Comparison of ENCODE assay signal across 28 cellular contexts in the genomic region with DNA sequence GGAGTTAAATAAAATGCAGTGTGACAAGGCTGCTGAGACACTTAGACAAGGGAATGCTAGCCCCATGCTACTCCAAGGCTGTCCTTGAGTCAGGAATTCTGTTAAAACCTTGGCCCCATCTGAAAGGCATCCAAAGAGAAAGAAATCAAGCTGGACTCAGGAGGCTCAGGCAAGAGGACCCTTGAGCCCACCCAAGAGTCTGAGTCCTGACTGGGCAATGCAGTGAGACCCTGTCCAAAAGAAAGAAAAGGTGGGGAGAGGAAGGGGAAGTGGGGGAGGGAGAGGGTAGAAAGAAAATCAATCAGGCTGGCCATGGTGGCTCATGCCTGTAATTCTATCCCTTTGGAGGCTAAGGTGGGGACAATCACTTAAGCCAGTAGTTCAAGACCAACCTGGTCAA. TPM values are rescaled to one million over a fixed set of nuclear protein-coding genes. Genes with fewer than 3 reads are reported as not detected.
DNase-seq lines count a peak whose midpoint lies in the region; ATAC-seq, FAIRE-seq and TF ChIP-seq lines count a peak whose summit lies in the region.
"Had no signal": no experiment of that assay in that cellular context is flagged by ENCODE, and none has a peak within 500 bp of the region (broad histone marks: within the 10 kb centered on the region; RNA-seq: fewer than 3 reads in every experiment).

No MANE protein-coding gene starts in this region.

- no peak overlapping the region for H3K9ac ChIP-seq in GM12878 (ENCODE audit: control insufficient read depth, insufficient read depth, low read length)

- no TSS peak for BruUV-seq in GM12878 (replicated peaks; lab: Mats Ljungman, UMichigan)

- TF ChIP-seq EP300 in GM12878 (IDR thresholded peaks at IDR 0.05; ENCODE audit: borderline replicate concordance in 1 of 2, control insufficient read depth in 1 of 2, low read depth in 2 of 2, low read length in 2 of 2) = no peak

- TF ChIP-seq RAD21 in GM12878 (IDR thresholded peaks at IDR 0.05; ENCODE audit: insufficient read depth, low read depth, low read length) = no peak

- RAD21 ChIA-PET in GM12878 (lab: Charles Lee; ENCODE audit: unreplicated experiment) = no interaction called here

- H3K4me3 Mint-ChIP-seq in activated T-cell treated with anti-CD3 and anti-CD28 coated beads, Interleukin-2, amount 50 U/mL, for 24 hours = no peak overlapping the region
- no peak overlapping the region for H3K4me3 Mint-ChIP-seq in activated T-cell treated with anti-CD3 and anti-CD28 coated beads, Interleukin-2, amount 50 U/mL, for 72 hours
- H3K4me3 Mint-ChIP-seq in activated T-helper 1 cell treated with anti-CD3 and anti-CD28 coated beads, Interleukin-12 subunit alpha, Interleukin-12 subunit beta, Interleukin-2, Interleukin-4 antibody, amounts not matched to agents 30 ng/mL and 10 ng/mL and 1 ng/mL, durations not matched to agents 14 hours and 24 hours and 36 hours = no peak overlapping the region
- H3K4me3 Mint-ChIP-seq: activated CD4-positive, alpha-beta T cell treated with anti-CD3 and anti-CD28 coated beads for 36 hours; B cell; stimulated activated naive CD8-positive, alpha-beta T cell treated with anti-CD3 and anti-CD28 coated beads, Interleukin-15, Interleukin-2, amounts not matched to agents 100 ng/mL and 50 ng/mL, for 24 hours had no signal

- H3K27ac Mint-ChIP-seq in activated T-cell treated with anti-CD3 and anti-CD28 coated beads, Interleukin-2, amount 50 U/mL, for 24 hours = peak overlapping the region; percentile 73
- no peak overlapping the region for H3K27ac Mint-ChIP-seq in activated T-cell treated with anti-CD3 and anti-CD28 coated beads, Interleukin-2, amount 50 U/mL, for 72 hours
- no peak overlapping the region for H3K27ac Mint-ChIP-seq in activated T-helper 1 cell treated with anti-CD3 and anti-CD28 coated beads, Interleukin-12 subunit alpha, Interleukin-12 subunit beta, Interleukin-2, Interleukin-4 antibody, amounts not matched to agents 30 ng/mL and 10 ng/mL and 1 ng/mL, durations not matched to agents 14 hours and 24 hours and 36 hours
- H3K27ac Mint-ChIP-seq: activated CD4-positive, alpha-beta T cell treated with anti-CD3 and anti-CD28 coated beads for 36 hours; B cell had no signal

- POLR2A ChIA-PET in GM12878 (lab: Charles Lee) = no interaction called here

- DNase-seq in activated T-cell treated with anti-CD3 and anti-CD28 coated beads, Interleukin-2, amount 50 U/mL, for 24 hours = peak; percentile 2
- no peak for DNase-seq in activated T-cell treated with anti-CD3 and anti-CD28 coated beads, Interleukin-2, amount 50 U/mL, for 72 hours
- DNase-seq in GM12878 (ENCODE audit: low read depth, low spot score) = no peak
- DNase-seq in mesenteric fat pad (ENCODE audit: low spot score) = peak; percentile 49
- DNase-seq in upper lobe of right lung = peak; percentile 3
- no peak for DNase-seq in activated T-helper 1 cell treated with anti-CD3 and anti-CD28 coated beads, Interleukin-12 subunit alpha, Interleukin-12 subunit beta, Interleukin-2, Interleukin-4 antibody, amounts not matched to agents 30 ng/mL and 10 ng/mL and 1 ng/mL, durations not matched to agents 14 hours and 24 hours and 36 hours (ENCODE audit: low spot score)
- DNase-seq in RCC 7860 (ENCODE audit: low spot score) = no peak
- no peak for DNase-seq in T-helper 9 cell
- DNase-seq: activated CD4-positive, alpha-beta T cell treated with anti-CD3 and anti-CD28 coated beads for 36 hours; activated gamma-delta T cell; amniotic stem cell; Calu3; dorsolateral prefrontal cortex; left colon; MG63; NCI-H146; NCI-H69; small intestine; transverse colon had no signal

- peak; percentile 47 for FAIRE-seq in GM12878 (lab: Jason Lieb, UNC)
- no peak for FAIRE-seq in RCC 7860 (lab: Jason Lieb, UNC)
- FAIRE-seq: A204.1, frontal cortex, GM18507, small intestine, TTC549 had no signal

- H3K27me3 ChIP-seq in GM12878 (replicated peaks in 1 of 2; ENCODE audit: control insufficient read depth in 2 of 2, insufficient read depth in 2 of 2, low read length in 1 of 2) (no peaks in the 10 kb centered on the region), upper lobe of right lung (no peaks in the 10 kb centered on the region)
- H3K27me3 ChIP-seq: dorsolateral prefrontal cortex, MG63, transverse colon had no signal

- H3K9me3 ChIP-seq in GM12878 (replicated peaks; ENCODE audit: control insufficient read depth, insufficient read depth, low read length) = no peaks in the 10 kb centered on the region
- H3K9me3 ChIP-seq in upper lobe of right lung = no peaks in the 10 kb centered on the region
- H3K9me3 ChIP-seq: MG63, prostate gland, transverse colon had no signal

- H3K4me3 ChIP-seq in GM12878 (no peak overlapping the region), upper lobe of right lung (no peak overlapping the region)
- H3K4me3 ChIP-seq: dorsolateral prefrontal cortex, MG63, prostate gland, transverse colon had no signal

- CTCF ChIA-PET in GM12878 (lab: Yijun Ruan, JAX) = interaction anchor here (0.9 kb wide), 1 partner anchor 12 kb away, joined by 4 read pairs; no protein-coding TSS in a partner anchor

- ATAC-seq in activated T-cell treated with anti-CD3 and anti-CD28 coated beads, Interleukin-2, amount 50 U/mL, for 72 hours (replicated peaks in 1 of 2) = no peak
- ATAC-seq in GM12878 (no peak), upper lobe of right lung (no peak)
- ATAC-seq: activated CD4-positive, alpha-beta T cell treated with anti-CD3 and anti-CD28 coated beads for 36 hours; left colon had no signal

- H3K9me3 Mint-ChIP-seq in activated T-cell treated with anti-CD3 and anti-CD28 coated beads, Interleukin-2, amount 50 U/mL, for 24 hours = no peaks in the 10 kb centered on the region
- no peaks in the 10 kb centered on the region for H3K9me3 Mint-ChIP-seq in activated T-cell treated with anti-CD3 and anti-CD28 coated beads, Interleukin-2, amount 50 U/mL, for 72 hours
- H3K9me3 Mint-ChIP-seq in activated T-helper 1 cell treated with anti-CD3 and anti-CD28 coated beads, Interleukin-12 subunit alpha, Interleukin-12 subunit beta, Interleukin-2, Interleukin-4 antibody, amounts not matched to agents 30 ng/mL and 10 ng/mL and 1 ng/mL, durations not matched to agents 14 hours and 24 hours and 36 hours = no peaks in the 10 kb centered on the region
- H3K9me3 Mint-ChIP-seq: IgD-negative memory B cell; stimulated activated naive CD8-positive, alpha-beta T cell treated with anti-CD3 and anti-CD28 coated beads, Interleukin-15, Interleukin-2, amounts not matched to agents 100 ng/mL and 50 ng/mL, for 24 hours had no signal

- H3K79me2 ChIP-seq in GM12878 (ENCODE audit: control insufficient read depth, insufficient read depth, low read length) = peaks cover 43% of the 10 kb centered on the region

- H3K4me2 ChIP-seq in GM12878 (ENCODE audit: control insufficient read depth, insufficient read depth) = no peak overlapping the region

- no peaks in the 10 kb centered on the region for H3K27me3 Mint-ChIP-seq in activated T-cell treated with anti-CD3 and anti-CD28 coated beads, Interleukin-2, amount 50 U/mL, for 24 hours
- H3K27me3 Mint-ChIP-seq in activated T-cell treated with anti-CD3 and anti-CD28 coated beads, Interleukin-2, amount 50 U/mL, for 72 hours (ENCODE audit: low read depth) = no peaks in the 10 kb centered on the region
- no peaks in the 10 kb centered on the region for H3K27me3 Mint-ChIP-seq in activated T-helper 1 cell treated with anti-CD3 and anti-CD28 coated beads, Interleukin-12 subunit alpha, Interleukin-12 subunit beta, Interleukin-2, Interleukin-4 antibody, amounts not matched to agents 30 ng/mL and 10 ng/mL and 1 ng/mL, durations not matched to agents 14 hours and 24 hours and 36 hours (ENCODE audit: insufficient read depth)
- H3K27me3 Mint-ChIP-seq: activated CD4-positive, alpha-beta T cell treated with anti-CD3 and anti-CD28 coated beads for 36 hours; B cell; IgD-negative memory B cell; stimulated activated naive CD8-positive, alpha-beta T cell treated with anti-CD3 and anti-CD28 coated beads, Interleukin-15, Interleukin-2, amounts not matched to agents 100 ng/mL and 50 ng/mL, for 24 hours had no signal

- H3K36me3 Mint-ChIP-seq in activated T-cell treated with anti-CD3 and anti-CD28 coated beads, Interleukin-2, amount 50 U/mL, for 24 hours (ENCODE audit: low read depth) = peaks cover 4% of the 10 kb centered on the region
- no peaks in the 10 kb centered on the region for H3K36me3 Mint-ChIP-seq in activated T-cell treated with anti-CD3 and anti-CD28 coated beads, Interleukin-2, amount 50 U/mL, for 72 hours (ENCODE audit: insufficient read depth in 2 of 2)
- peaks cover 5% of the 10 kb centered on the region for H3K36me3 Mint-ChIP-seq in activated T-helper 1 cell treated with anti-CD3 and anti-CD28 coated beads, Interleukin-12 subunit alpha, Interleukin-12 subunit beta, Interleukin-2, Interleukin-4 antibody, amounts not matched to agents 30 ng/mL and 10 ng/mL and 1 ng/mL, durations not matched to agents 14 hours and 24 hours and 36 hours (ENCODE audit: low read depth)

- H3K4me1 ChIP-seq in GM12878 (ENCODE audit: control insufficient read depth, insufficient read depth, low read length) (peaks cover 11% of the 10 kb centered on the region; the same call in 1 of the 2 replicates), upper lobe of right lung (peaks cover 10% of the 10 kb centered on the region)
- H3K4me1 ChIP-seq: prostate gland had no signal

- H3K4me1 Mint-ChIP-seq in activated T-cell treated with anti-CD3 and anti-CD28 coated beads, Interleukin-2, amount 50 U/mL, for 24 hours (ENCODE audit: low read depth) = peaks cover 60% of the 10 kb centered on the region
- peaks cover 52% of the 10 kb centered on the region for H3K4me1 Mint-ChIP-seq in activated T-cell treated with anti-CD3 and anti-CD28 coated beads, Interleukin-2, amount 50 U/mL, for 72 hours (ENCODE audit: low read depth)
- peaks cover 39% of the 10 kb centered on the region for H3K4me1 Mint-ChIP-seq in activated T-helper 1 cell treated with anti-CD3 and anti-CD28 coated beads, Interleukin-12 subunit alpha, Interleukin-12 subunit beta, Interleukin-2, Interleukin-4 antibody, amounts not matched to agents 30 ng/mL and 10 ng/mL and 1 ng/mL, durations not matched to agents 14 hours and 24 hours and 36 hours (ENCODE audit: low read depth)

- H4K20me1 ChIP-seq in GM12878 (ENCODE audit: control insufficient read depth, insufficient read depth) = no peaks in the 10 kb centered on the region

- TF ChIP-seq POLR2A in GM12878 (IDR thresholded peaks at IDR 0.05; ENCODE audit: low read depth, low read length) = no peak

- intact Hi-C loops in GM12878 (cut with micrococcal nuclease; ENCODE audit: unreplicated experiment) (no loop called here), upper lobe of right lung (cut with DNase I) (no loop called here)
- intact Hi-C loops in activated T-helper 1 cell treated with anti-CD3 and anti-CD28 coated beads, Interleukin-12 subunit alpha, Interleukin-12 subunit beta, Interleukin-2, Interleukin-4 antibody, amounts not matched to agents 30 ng/mL and 10 ng/mL and 1 ng/mL, durations not matched to agents 14 hours and 24 hours and 36 hours (cut with micrococcal nuclease) = no loop called here

- H3K36me3 ChIP-seq in GM12878 (ENCODE audit: control insufficient read depth in 2 of 2, insufficient read depth in 2 of 2, low read length in 1 of 2) = no peaks in the 10 kb centered on the region
- no peaks in the 10 kb centered on the region for H3K36me3 ChIP-seq in upper lobe of right lung
- H3K36me3 ChIP-seq: MG63, prostate gland, transverse colon had no signal

- in situ Hi-C loops in GM12878 (cut with MboI) = no loop called here

- SMC1A ChIA-PET in GM12878 (lab: Charles Lee; ENCODE audit: uncharacterized antibody, unreplicated experiment) = interaction anchor here (1.3 kb wide), 1 partner anchor 12 kb away, joined by 3 read pairs; no protein-coding TSS in a partner anchor

- no peak for TF ChIP-seq CTCF in GM12878 (IDR thresholded peaks at IDR 0.05 in 2 of 3, conservative IDR thresholded peaks at IDR 0.05 in 1 of 3; ENCODE audit: control insufficient read depth in 2 of 3, extremely low read depth in 1 of 3, insufficient read depth in 1 of 3, low read depth in 3 of 3, low read length in 3 of 3)
- TF ChIP-seq CTCF in upper lobe of right lung (IDR thresholded peaks at IDR 0.05) = no peak

- H3K27ac ChIP-seq in GM12878 (ENCODE audit: control insufficient read depth, insufficient read depth) = no peak overlapping the region
- no peak overlapping the region for H3K27ac ChIP-seq in upper lobe of right lung
- H3K27ac ChIP-seq: epithelial cell of prostate, prostate gland, transverse colon had no signal

- no peak overlapping the region for H2AFZ ChIP-seq in GM12878 (ENCODE audit: control insufficient read depth, low read depth, low read length)

RNA-seq across cellular contexts. Expression of gene CLSTN1, which starts 26.7 kb away (rescaled TPM):
- total RNA-seq in activated T-cell treated with anti-CD3 and anti-CD28 coated beads, Interleukin-2, amount 50 U/mL, for 72 hours = 10 to 100 TPM; 31.7 to 34.1 TPM
- 36.4 and 44.3 TPM in 2 replicates for total RNA-seq in GM12878 (2013; cell fraction: nucleolus; rRNA removed)
- total RNA-seq in GM12878 (2014; rRNA removed) = 24.9 and 32.3 TPM in 2 replicates
- total RNA-seq in GM12878 (2014; rRNA removed; fragmentation: Illumina TruSeq; extraction: Trizol) = 18.4 and 21.5 TPM in 2 replicates
- total RNA-seq in GM12878 (2021) = 63.2 and 64.4 TPM in 2 replicates
- 22.3 TPM for polyA plus RNA-seq in GM12878 (2011; ENCODE audit: low read depth)
- polyA plus RNA-seq in GM12878 (2011; rRNA removed) = 7.0 and 11.7 TPM in 2 replicates
- polyA plus RNA-seq in GM12878 (2011; cell fraction: cytosol; rRNA removed) = 18.3 and 21.7 TPM in 2 replicates
- polyA plus RNA-seq in GM12878 (2011; cell fraction: nucleus; rRNA removed) = 25.4 and 32.6 TPM in 2 replicates
- polyA plus RNA-seq in GM12878 (2012) = 46.2 and 49.9 TPM in 2 replicates
- 31.3 and 37.6 TPM in 2 replicates for polyA plus RNA-seq in GM12878 (2014; fragmentation: Illumina TruSeq; extraction: Trizol)
- polyA plus RNA-seq in GM12878 (2014; fragmentation: Nextera tagmentation; extraction: Ambion mirVana) = 1 to 10 TPM; 2.7 to 5.6 TPM
- polyA plus RNA-seq in GM12878 (2014; rRNA removed) = 29.5 and 32.0 TPM in 2 replicates
- polyA plus RNA-seq in GM12878 (2016; fragmentation: Nextera tagmentation; extraction: Ambion mirVana) = 10 to 100 TPM in 1 of 2 experiments, 1 to 10 TPM in 1; 6.5 to 24.9 TPM
- polyA minus RNA-seq in GM12878 (2011; rRNA and poly(A)+ RNA removed) = 14.1 and 17.1 TPM in 2 replicates
- polyA minus RNA-seq in GM12878 (2011; cell fraction: cytosol; rRNA and poly(A)+ RNA removed) = 16.7 and 19.6 TPM in 2 replicates
- 6.3 and 11.1 TPM in 2 replicates for polyA minus RNA-seq in GM12878 (2011; cell fraction: nucleus; rRNA and poly(A)+ RNA removed)
- 43.6 TPM for total RNA-seq in mesenteric fat pad
- 71.0 TPM for total RNA-seq in upper lobe of right lung
- 48.0 and 48.6 TPM in 2 replicates for total RNA-seq in activated T-helper 1 cell treated with anti-CD3 and anti-CD28 coated beads, Interleukin-12 subunit alpha, Interleukin-12 subunit beta, Interleukin-2, Interleukin-4 antibody, amounts not matched to agents 30 ng/mL and 10 ng/mL and 1 ng/mL, durations not matched to agents 14 hours and 24 hours and 36 hours

Comparison
In these comparisons a context has a peak if more than half of its experiments do, and no peak if none do; other contexts are left out.
1. DNase-seq: peak in activated T-cell treated with anti-CD3 and anti-CD28 coated beads, Interleukin-2, amount 50 U/mL, for 24 hours (single experiment), mesenteric fat pad (single experiment) and upper lobe of right lung (single experiment); none in activated T-cell treated with anti-CD3 and anti-CD28 coated beads, Interleukin-2, amount 50 U/mL, for 72 hours (0 of 2), GM12878 (single experiment), activated T-helper 1 cell treated with anti-CD3 and anti-CD28 coated beads, Interleukin-12 subunit alpha, Interleukin-12 subunit beta, Interleukin-2, Interleukin-4 antibody, amounts not matched to agents 30 ng/mL and 10 ng/mL and 1 ng/mL, durations not matched to agents 14 hours and 24 hours and 36 hours (single experiment), RCC 7860 (single experiment) and T-helper 9 cell (single experiment).